In the genomic region with DNA sequence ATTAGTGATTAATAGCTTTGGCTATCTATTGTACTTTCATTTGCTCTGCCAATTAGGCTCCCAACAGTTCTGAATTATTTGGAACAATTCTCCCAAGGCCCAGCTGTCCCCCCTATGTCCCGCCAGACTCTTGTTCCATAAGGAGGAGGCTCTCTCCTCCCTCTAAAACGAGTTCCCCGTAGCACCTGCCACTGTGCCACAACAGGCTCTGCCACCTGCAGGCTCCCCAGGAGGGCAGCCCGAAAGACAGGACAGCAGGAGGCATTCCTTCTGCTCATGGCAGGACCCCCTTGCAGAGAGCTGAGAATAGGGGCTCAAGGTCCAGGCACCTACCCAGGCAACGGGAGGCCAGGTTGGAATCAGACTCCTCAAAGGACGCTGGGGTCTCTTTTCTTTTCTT, we compare ENCODE assay signal across 20 cellular contexts. TPM values are rescaled to one million over a fixed set of nuclear protein-coding genes. Genes with fewer than 3 reads are reported as not detected.
A peak's percentile ranks its signal among the peaks of the same experiment; 100 is the strongest.
DNase-seq lines count a peak whose midpoint lies in the region; TF ChIP-seq lines count a peak whose summit lies in the region.
"Had no signal": no experiment of that assay in that cellular context is flagged by ENCODE, and none has a peak within 500 bp of the region (broad histone marks: within the 10 kb centered on the region; RNA-seq: fewer than 3 reads in every experiment).

No MANE protein-coding gene starts in this region.

- peaks cover 22 to 73% (median 65%) of the 10 kb centered on the region in 10 experiments for H3K4me1 ChIP-seq in BLaER1 treated with 17β-estradiol and CSF1 and Interleukin-3, amounts not matched to agents 10 nM and 100 nM
- H3K4me1 ChIP-seq: SJSA1 had no signal

- H3K36me3 Mint-ChIP-seq in chondrocyte (ENCODE audit: low read depth) (no peaks in the 10 kb centered on the region), HFFc6 (ENCODE audit: low read depth) (no peaks in the 10 kb centered on the region)
- H3K36me3 Mint-ChIP-seq: CD8-positive, alpha-beta memory T cell had no signal

- no peak overlapping the region for H3K4me3 ChIP-seq in BLaER1 treated with 17β-estradiol and CSF1 and Interleukin-3, amounts not matched to agents 10 nM and 100 nM
- H3K4me3 ChIP-seq: GM12878, SJSA1 had no signal

- no peak overlapping the region for H3K27ac ChIP-seq in BLaER1 treated with 17β-estradiol and CSF1 and Interleukin-3, amounts not matched to agents 10 nM and 100 nM
- H3K27ac ChIP-seq: C4-2B, SJSA1 had no signal

- no peaks in the 10 kb centered on the region for H3K9me3 Mint-ChIP-seq in chondrocyte (ENCODE audit: low read depth)
- no peaks in the 10 kb centered on the region for H3K9me3 Mint-ChIP-seq in HFFc6
- H3K9me3 Mint-ChIP-seq: CD8-positive, alpha-beta memory T cell had no signal

- H3K4me1 Mint-ChIP-seq in chondrocyte (ENCODE audit: low read depth) (peaks cover 13% of the 10 kb centered on the region), HFFc6 (ENCODE audit: low read depth) (peaks cover 9% of the 10 kb centered on the region)

- peak overlapping the region; percentile 71 to 95 (median 84); a peak in 21 of 22 replicates for H3K4me2 ChIP-seq in BLaER1 treated with 17β-estradiol and CSF1 and Interleukin-3, amounts not matched to agents 10 nM and 100 nM

- TF ChIP-seq CTCF in chondrocyte (IDR thresholded peaks at IDR 0.05) (no peak), HFFc6 (IDR thresholded peaks at IDR 0.05) (no peak)

- H3K27me3 Mint-ChIP-seq in chondrocyte (ENCODE audit: low read depth): no peaks in the 10 kb centered on the region
- peaks cover 30% of the 10 kb centered on the region for H3K27me3 Mint-ChIP-seq in HFFc6 (ENCODE audit: insufficient read depth)

- DNase-seq in NCI-H1417 (lab: John Stamatoyannopoulos, UW) (peak in 2 of 3 experiments; percentile 38 to 70), NCI-H1417 treated with DMSO at 0.1 percent for 48 hours (lab: John Stamatoyannopoulos, UW) (no peak), NCI-H524 (lab: John Stamatoyannopoulos, UW) (peak; percentile 43 to 59), cerebellum (ENCODE audit: low spot score) (peak; percentile 63), NCI-H187 (lab: John Stamatoyannopoulos, UW) (no peak), chondrocyte (ENCODE audit: low spot score) (no peak), HFFc6 (no peak)
- DNase-seq: 8988T; CD8-positive, alpha-beta memory T cell; DMS79 treated with DMSO at 0.1 percent for 48 hours; H7; Kasumi-1; NCI-H2081 treated with DMSO at 0.1 percent for 48 hours; NCI-H526 treated with DMSO at 0.1 percent for 48 hours; NK-92 treated with Interleukin-12 subunit alpha and Interleukin-12 subunit beta, amount 100 ng/mL, for 24 hours; T1000 had no signal

- no peak overlapping the region for H3K27ac Mint-ChIP-seq in chondrocyte (ENCODE audit: unreplicated experiment)
- H3K27ac Mint-ChIP-seq in HFFc6: no peak overlapping the region
- H3K27ac Mint-ChIP-seq: CD8-positive, alpha-beta memory T cell had no signal

- H3K27me3 ChIP-seq in BLaER1 treated with 17β-estradiol and CSF1 and Interleukin-3, amounts not matched to agents 10 nM and 100 nM: peaks cover 0 to 20% (median 7%) of the 10 kb centered on the region in 11 experiments; a peak in 12 of 22 replicates
- H3K27me3 ChIP-seq: SJSA1 had no signal

- H3K4me3 Mint-ChIP-seq in chondrocyte (ENCODE audit: unreplicated experiment) (no peak overlapping the region), HFFc6 (no peak overlapping the region)
- H3K4me3 Mint-ChIP-seq: CD8-positive, alpha-beta memory T cell had no signal

- no peak overlapping the region for H3K9ac ChIP-seq in BLaER1 treated with 17β-estradiol and CSF1 and Interleukin-3, amounts not matched to agents 10 nM and 100 nM

- H4K20me1 ChIP-seq in BLaER1 treated with 17β-estradiol and CSF1 and Interleukin-3, amounts not matched to agents 10 nM and 100 nM: peaks cover 0 to 40% (median 0%) of the 10 kb centered on the region in 11 experiments; a peak in 2 of 22 replicates

- H3K9me3 ChIP-seq in BLaER1 treated with 17β-estradiol and CSF1 and Interleukin-3, amounts not matched to agents 10 nM and 100 nM (replicated peaks in 1 of 11): no peaks in the 10 kb centered on the region
- H3K9me3 ChIP-seq: SJSA1 had no signal

- H3K36me3 ChIP-seq in BLaER1 treated with 17β-estradiol and CSF1 and Interleukin-3, amounts not matched to agents 10 nM and 100 nM: no peaks in the 10 kb centered on the region
- H3K36me3 ChIP-seq: SJSA1 had no signal

RNA-seq across cellular contexts. Expression of a gene that starts 9.0 kb away (rescaled TPM):
- 10.1 TPM for total RNA-seq in cerebellum
- 5.3 to 5.7 TPM (median 5.5 TPM) in 3 replicates for total RNA-seq in chondrocyte
- 1 to 10 TPM in 4 of 6 experiments, under 1 TPM in 2; 0.94 to 1.1 (median 1.0) TPM for total RNA-seq in HFFc6 (2021; fragmentation: NEBNext Ultra II Directional; extraction: Animal tissue kit (Norgen Biotek cat#: 25700))

Comparison
In these comparisons a context has a peak if more than half of its experiments do, and no peak if none do; other contexts are left out.
1. DNase-seq: peak in NCI-H1417 (2 of 3), NCI-H524 (2 of 2) and cerebellum (single experiment); none in NCI-H1417 treated with DMSO at 0.1 percent for 48 hours (single experiment), NCI-H187 (0 of 2), chondrocyte (single experiment) and HFFc6 (single experiment).